In genomic region chr5:97406950-97407676, GRCh38 we compare ENCODE assay signal across 14 cellular contexts.
DNase-seq lines count a peak whose midpoint lies in the region; ATAC-seq and TF ChIP-seq lines count a peak whose summit lies in the region.
"Had no signal": no experiment of that assay in that cellular context is flagged by ENCODE, and none has a peak within 500 bp of the region (broad histone marks: within the 10 kb centered on the region; RNA-seq: fewer than 3 reads in every experiment).

No MANE protein-coding gene starts in this region.

- H3K4me3 Mint-ChIP-seq in stimulated activated memory B cell treated with anti-CD40 and anti-IgM and Interleukin-4, amounts not matched to agents 10 μg/mL and 1 μg/mL and 100 μg/mL, for 72 hours, result no peak overlapping the region
- H3K4me3 Mint-ChIP-seq in activated CD8-positive, alpha-beta T cell treated with anti-CD3 and anti-CD28 coated beads for 36 hours, result no peak overlapping the region
- H3K4me3 Mint-ChIP-seq: CD4-positive, CD25-positive, alpha-beta regulatory T cell; HFFc6 had no signal

- 95% methylated on average over 42 of the region's 42 CpGs for WGBS in right cardiac atrium
- WGBS in ovary, 3 donors, result 95 to 96% (median 96%) methylated on average over 35 to 42 of the region's 42 CpGs

- H3K4me3 ChIP-seq in right cardiac atrium (ENCODE audit: low read length), result no peak overlapping the region
- H3K4me3 ChIP-seq in lower lobe of right lung, result no peak overlapping the region
- no peak overlapping the region for H3K4me3 ChIP-seq in tibial artery
- H3K4me3 ChIP-seq in ovary, result no peak overlapping the region
- H3K4me3 ChIP-seq: BLaER1 treated with 17β-estradiol and CSF1 and Interleukin-3, amounts not matched to agents 10 nM and 100 nM had no signal

- H3K27me3 ChIP-seq in right cardiac atrium (ENCODE audit: control insufficient read depth, insufficient read depth) (no peaks in the 10 kb centered on the region), lower lobe of right lung (ENCODE audit: low read depth) (no peaks in the 10 kb centered on the region), tibial artery (no peaks in the 10 kb centered on the region), ovary (no peaks in the 10 kb centered on the region)
- H3K27me3 ChIP-seq: BLaER1 treated with 17β-estradiol and CSF1 and Interleukin-3, amounts not matched to agents 10 nM and 100 nM had no signal

- no peaks in the 10 kb centered on the region for H3K4me1 Mint-ChIP-seq in stimulated activated memory B cell treated with anti-CD40 and anti-IgM and Interleukin-4, amounts not matched to agents 10 μg/mL and 1 μg/mL and 100 μg/mL, for 72 hours
- no peaks in the 10 kb centered on the region for H3K4me1 Mint-ChIP-seq in activated CD8-positive, alpha-beta T cell treated with anti-CD3 and anti-CD28 coated beads for 36 hours (ENCODE audit: low read depth)
- H3K4me1 Mint-ChIP-seq: CD4-positive, CD25-positive, alpha-beta regulatory T cell had no signal

- H3K27ac ChIP-seq in right cardiac atrium (ENCODE audit: low read length), result no peak overlapping the region
- no peak overlapping the region for H3K27ac ChIP-seq in lower lobe of right lung
- no peak overlapping the region for H3K27ac ChIP-seq in tibial artery
- no peak overlapping the region for H3K27ac ChIP-seq in ovary
- H3K27ac ChIP-seq: BLaER1 treated with 17β-estradiol and CSF1 and Interleukin-3, amounts not matched to agents 10 nM and 100 nM had no signal

- H3K4me1 ChIP-seq in right cardiac atrium (ENCODE audit: control insufficient read depth, insufficient read depth, low read length), result no peaks in the 10 kb centered on the region
- H3K4me1 ChIP-seq in lower lobe of right lung, result no peaks in the 10 kb centered on the region
- no peaks in the 10 kb centered on the region for H3K4me1 ChIP-seq in tibial artery
- H3K4me1 ChIP-seq in ovary (ENCODE audit: insufficient read depth), result no peaks in the 10 kb centered on the region

- no peaks in the 10 kb centered on the region for H3K36me3 Mint-ChIP-seq in stimulated activated memory B cell treated with anti-CD40 and anti-IgM and Interleukin-4, amounts not matched to agents 10 μg/mL and 1 μg/mL and 100 μg/mL, for 72 hours
- H3K36me3 Mint-ChIP-seq in activated CD8-positive, alpha-beta T cell treated with anti-CD3 and anti-CD28 coated beads for 36 hours (ENCODE audit: low read depth), result no peaks in the 10 kb centered on the region
- H3K36me3 Mint-ChIP-seq: CD4-positive, CD25-positive, alpha-beta regulatory T cell had no signal

- no peak for TF ChIP-seq POLR2A in ovary (IDR thresholded peaks at IDR 0.05)

- no peak overlapping the region for H3K27ac Mint-ChIP-seq in stimulated activated memory B cell treated with anti-CD40 and anti-IgM and Interleukin-4, amounts not matched to agents 10 μg/mL and 1 μg/mL and 100 μg/mL, for 72 hours
- H3K27ac Mint-ChIP-seq in activated CD8-positive, alpha-beta T cell treated with anti-CD3 and anti-CD28 coated beads for 36 hours, result no peak overlapping the region
- H3K27ac Mint-ChIP-seq: CD4-positive, CD25-positive, alpha-beta regulatory T cell; HFFc6 had no signal

- H3K9me3 ChIP-seq in right cardiac atrium (ENCODE audit: control insufficient read depth, low read length) (no peaks in the 10 kb centered on the region), lower lobe of right lung (no peaks in the 10 kb centered on the region), tibial artery (peaks cover 0 to 9% (median 0%) of the 10 kb centered on the region in 3 donors), ovary (no peaks in the 10 kb centered on the region)

- CTCF ChIA-PET in activated CD8-positive, alpha-beta T cell treated with anti-CD3 and anti-CD28 coated beads for 36 hours (lab: Charles Lee), result no interaction called here

- intact Hi-C loops in right cardiac atrium (cut with DNase I), result no loop called here
- intact Hi-C loops in left ventricle myocardium superior (cut with micrococcal nuclease), result no loop called here
- intact Hi-C loops in lower lobe of right lung (cut with DNase I), result no loop called here
- intact Hi-C loops in tibial artery (cut with DNase I; ENCODE audit: low total_unique reads), result no loop called here
- intact Hi-C loops in ovary (cut with DNase I), result no loop called here
- intact Hi-C loops in activated CD8-positive, alpha-beta T cell treated with anti-CD3 and anti-CD28 coated beads for 36 hours (cut with micrococcal nuclease), result no loop called here

- no peak for ATAC-seq in right cardiac atrium
- no peak for ATAC-seq in left ventricle myocardium superior
- peak in 1 of 2 donors; percentile 47 for ATAC-seq in lower lobe of right lung
- ATAC-seq in stimulated activated memory B cell treated with anti-CD40 and anti-IgM and Interleukin-4, amounts not matched to agents 10 μg/mL and 1 μg/mL and 100 μg/mL, for 72 hours, result peak; percentile 17
- ATAC-seq in activated CD8-positive, alpha-beta T cell treated with anti-CD3 and anti-CD28 coated beads for 36 hours, result no peak
- ATAC-seq: HepG2 had no signal

- POLR2A ChIA-PET in activated CD8-positive, alpha-beta T cell treated with anti-CD3 and anti-CD28 coated beads for 36 hours (lab: Charles Lee), result no interaction called here

- no peaks in the 10 kb centered on the region for H3K36me3 ChIP-seq in lower lobe of right lung
- no peaks in the 10 kb centered on the region for H3K36me3 ChIP-seq in tibial artery
- H3K36me3 ChIP-seq in ovary, result no peaks in the 10 kb centered on the region
- H3K36me3 ChIP-seq: BLaER1 treated with 17β-estradiol and CSF1 and Interleukin-3, amounts not matched to agents 10 nM and 100 nM had no signal

- H3K27me3 Mint-ChIP-seq in stimulated activated memory B cell treated with anti-CD40 and anti-IgM and Interleukin-4, amounts not matched to agents 10 μg/mL and 1 μg/mL and 100 μg/mL, for 72 hours, result no peaks in the 10 kb centered on the region
- H3K27me3 Mint-ChIP-seq in activated CD8-positive, alpha-beta T cell treated with anti-CD3 and anti-CD28 coated beads for 36 hours, result no peaks in the 10 kb centered on the region
- H3K27me3 Mint-ChIP-seq: CD4-positive, CD25-positive, alpha-beta regulatory T cell had no signal

- DNase-seq in right cardiac atrium, result peak in 2 of 3 donors; percentile 31 to 53
- DNase-seq in left ventricle myocardium superior, result no peak
- DNase-seq in lower lobe of right lung, result peak; percentile 39
- DNase-seq in tibial artery, result no peak
- no peak for DNase-seq in ovary
- DNase-seq in activated CD8-positive, alpha-beta T cell treated with anti-CD3 and anti-CD28 coated beads for 36 hours, result no peak
- DNase-seq: ACHN; CD4-positive, CD25-positive, alpha-beta regulatory T cell; DMS53; HCEC 1CT; HFFc6 had no signal

- H3K9me3 Mint-ChIP-seq in stimulated activated memory B cell treated with anti-CD40 and anti-IgM and Interleukin-4, amounts not matched to agents 10 μg/mL and 1 μg/mL and 100 μg/mL, for 72 hours, result peaks cover 2% of the 10 kb centered on the region
- peaks cover 2% of the 10 kb centered on the region for H3K9me3 Mint-ChIP-seq in activated CD8-positive, alpha-beta T cell treated with anti-CD3 and anti-CD28 coated beads for 36 hours

- TF ChIP-seq CTCF in lower lobe of right lung (IDR thresholded peaks at IDR 0.05) (no peak), tibial artery (IDR thresholded peaks at IDR 0.05) (no peak), ovary (IDR thresholded peaks at IDR 0.05) (no peak)
- no peak for TF ChIP-seq CTCF in activated CD8-positive, alpha-beta T cell treated with anti-CD3 and anti-CD28 coated beads for 36 hours (IDR thresholded peaks at IDR 0.05)

- TF ChIP-seq EP300 in ovary (IDR thresholded peaks at IDR 0.05), result no peak

Comparison
In these comparisons a context has a peak if more than half of its experiments do, and no peak if none do; other contexts are left out.
1. DNase-seq: peak in right cardiac atrium (2 of 3) and lower lobe of right lung (single experiment); none in left ventricle myocardium superior (single experiment), tibial artery (0 of 2), ovary (0 of 5) and activated CD8-positive, alpha-beta T cell treated with anti-CD3 and anti-CD28 coated beads for 36 hours (single experiment).